In the genomic region with DNA sequence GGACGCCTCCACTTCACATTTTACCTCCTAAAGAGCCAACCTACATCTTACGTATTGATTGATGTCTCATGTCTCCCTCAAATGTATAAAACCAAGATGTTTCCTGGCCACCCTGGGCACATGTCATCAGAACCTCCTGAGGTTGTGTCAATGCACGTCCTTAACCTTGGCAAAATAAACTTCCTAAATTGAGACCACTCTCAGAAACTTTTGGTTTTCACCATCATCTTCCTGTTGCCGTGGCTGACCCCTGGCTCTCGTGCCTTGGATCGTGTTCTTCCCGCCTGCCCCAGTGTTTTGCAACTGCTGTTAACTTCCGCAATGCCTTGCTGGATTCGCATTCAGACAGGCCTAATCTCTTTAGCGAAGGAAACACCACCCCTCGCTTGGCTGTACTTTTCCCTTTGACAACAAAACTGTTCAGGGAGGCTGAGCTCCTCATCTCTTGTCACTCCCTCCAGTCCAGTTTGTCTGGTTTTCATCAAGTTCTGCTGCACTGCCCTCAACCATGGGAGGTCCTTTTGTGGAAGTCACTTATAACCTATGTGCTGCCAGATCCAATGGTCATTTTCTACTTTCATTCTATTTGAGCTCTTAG, we compare ENCODE assay signal across 8 cellular contexts.
DNase-seq lines count a peak whose midpoint lies in the region; ATAC-seq and TF ChIP-seq lines count a peak whose summit lies in the region.

No MANE protein-coding gene starts in this region.

- H3K9me2 ChIP-seq in SU-DHL-6 (replicated peaks; ENCODE audit: insufficient read depth, low read length), result no peaks in the 10 kb centered on the region

- peak overlapping the region; percentile 84 for H3K27ac ChIP-seq in SU-DHL-6 (ENCODE audit: low read depth, low read length)

- H3K4me2 ChIP-seq in SU-DHL-6 (ENCODE audit: low read depth, low read length, poor library complexity, severe bottlenecking), result peak overlapping the region; percentile 86

- no peaks in the 10 kb centered on the region for H4K20me1 ChIP-seq in SU-DHL-6 (ENCODE audit: low read depth, low read length)

- peaks cover 19% of the 10 kb centered on the region for H3F3A ChIP-seq in SU-DHL-6 (ENCODE audit: insufficient read depth)

- TF ChIP-seq CTCF in SU-DHL-6 (IDR thresholded peaks at IDR 0.05; ENCODE audit: insufficient read depth, low read length, poor library complexity, severe bottlenecking), result no peak

- peaks cover 33% of the 10 kb centered on the region for H3K79me2 ChIP-seq in SU-DHL-6 (ENCODE audit: insufficient read depth, low read length)

- H3K36me3 ChIP-seq in SU-DHL-6 (ENCODE audit: low read length), result no peaks in the 10 kb centered on the region

- H3K9me3 ChIP-seq in SU-DHL-6 (ENCODE audit: insufficient read depth, low read length), result no peaks in the 10 kb centered on the region

- peak overlapping the region; percentile 79 for H3K9ac ChIP-seq in SU-DHL-6 (ENCODE audit: low read length)

- peak overlapping the region; percentile 62 for H3K4me3 ChIP-seq in SU-DHL-6 (ENCODE audit: insufficient read depth, low read length, poor library complexity, severe bottlenecking)

- ATAC-seq in GM21529 (IDR thresholded peaks at IDR 0.05; ENCODE audit: unreplicated experiment), result no peak
- ATAC-seq in HG02981 (IDR thresholded peaks at IDR 0.05; ENCODE audit: unreplicated experiment), result no peak

- DNase-seq in GF-D8 (lab: John Stamatoyannopoulos, UW) (peak; percentile 59), globus pallidus (ENCODE audit: low spot score) (peak; percentile 35), pons (ENCODE audit: low spot score) (peak; percentile 62), inferior parietal cortex (ENCODE audit: extremely low spot score) (no peak)
- no peak for DNase-seq in NK-92 treated with Interleukin-12 subunit alpha and Interleukin-12 subunit beta, amount 100 ng/mL, for 24 hours (lab: John Stamatoyannopoulos, UW)

- peak overlapping the region; percentile 22 for H2AFZ ChIP-seq in SU-DHL-6 (ENCODE audit: low read depth, low read length, severe bottlenecking)

- no peaks in the 10 kb centered on the region for H3K27me3 ChIP-seq in SU-DHL-6 (ENCODE audit: low read length)

Comparison
In these comparisons a context has a peak if more than half of its experiments do, and no peak if none do; other contexts are left out.
1. DNase-seq: peak in GF-D8 (single experiment), globus pallidus (single experiment) and pons (single experiment); none in NK-92 treated with Interleukin-12 subunit alpha and Interleukin-12 subunit beta, amount 100 ng/mL, for 24 hours (single experiment) and inferior parietal cortex (single experiment).